In genomic region chr17:75759457-75759856, GRCh38 we compare ENCODE assay signal across 24 cellular contexts. TPM values are rescaled to one million over a fixed set of nuclear protein-coding genes. Genes with fewer than 3 reads are reported as not detected.
DNase-seq lines count a peak whose midpoint lies in the region; ATAC-seq, FAIRE-seq and TF ChIP-seq lines count a peak whose summit lies in the region.
"Had no signal": no experiment of that assay in that cellular context is flagged by ENCODE, and none has a peak within 500 bp of the region (broad histone marks: within the 10 kb centered on the region; RNA-seq: fewer than 3 reads in every experiment).

No MANE protein-coding gene starts in this region.

- H3K4me3 ChIP-seq in H7 (ENCODE audit: insufficient read depth, low read depth, low read length) (no peak overlapping the region), kidney (ENCODE audit: low read length in 2 of 2) (no peak overlapping the region), prostate gland (no peak overlapping the region), Peyer's patch (no peak overlapping the region)
- H3K4me3 ChIP-seq: SK-N-MC, tibial artery had no signal

- TF ChIP-seq CTCF in VCaP (conservative IDR thresholded peaks at IDR 0.05) (no peak), kidney (IDR thresholded peaks at IDR 0.05; ENCODE audit: borderline replicate concordance, extremely low read depth, insufficient read depth) (no peak), prostate gland (IDR thresholded peaks at IDR 0.05) (no peak), Peyer's patch (IDR thresholded peaks at IDR 0.05) (no peak)

- ATAC-seq in left lobe of liver (no peak), HG02840 (IDR thresholded peaks at IDR 0.05; ENCODE audit: low FRiP score, unreplicated experiment) (no peak)
- ATAC-seq: activated naive CD8-positive, alpha-beta T cell treated with anti-CD3 and anti-CD28 coated beads, Interleukin-2, amount 50 U/mL, for 24 hours; sciatic nerve had no signal

- no peaks in the 10 kb centered on the region for H3K36me3 ChIP-seq in H7 (replicated peaks; ENCODE audit: control insufficient read depth, insufficient read depth, low read length)
- H3K36me3 ChIP-seq in kidney (ENCODE audit: control insufficient read depth in 1 of 2, insufficient read depth in 2 of 2, low read length in 2 of 2) = no peaks in the 10 kb centered on the region
- H3K36me3 ChIP-seq in prostate gland = no peaks in the 10 kb centered on the region
- H3K36me3 ChIP-seq in Peyer's patch = peaks cover 0 to 52% (median 0%) of the 10 kb centered on the region in 3 donors

- H3K9ac ChIP-seq in kidney (ENCODE audit: low read length in 2 of 2) = peak overlapping the region in 1 of 2 donors; percentile 34

- intact Hi-C loops in kidney (cut with DNase I) (no loop called here), prostate gland (cut with DNase I) (no loop called here)

- WGBS in prostate gland = 48% methylated on average over 3 of the region's 3 CpGs

- no peak for FAIRE-seq in kidney (lab: Jason Lieb, UNC)
- FAIRE-seq: endometrium, frontal cortex had no signal

- H3K4me1 ChIP-seq in kidney (ENCODE audit: control insufficient read depth in 1 of 2, insufficient read depth in 1 of 2, low read depth in 1 of 2, low read length in 2 of 2) = peaks cover 18 to 21% of the 10 kb centered on the region in 2 donors
- no peaks in the 10 kb centered on the region for H3K4me1 ChIP-seq in prostate gland (replicated peaks)
- H3K4me1 ChIP-seq in Peyer's patch = peaks cover 4 to 26% (median 11%) of the 10 kb centered on the region in 4 donors

- TF ChIP-seq POLR2A in prostate gland (IDR thresholded peaks at IDR 0.05) = no peak
- TF ChIP-seq POLR2A in Peyer's patch (IDR thresholded peaks at IDR 0.05) = no peak

- H3K9me3 ChIP-seq in kidney (ENCODE audit: control insufficient read depth in 1 of 2, low read length in 2 of 2) (no peaks in the 10 kb centered on the region), prostate gland (no peaks in the 10 kb centered on the region), Peyer's patch (no peaks in the 10 kb centered on the region)
- H3K9me3 ChIP-seq: tibial artery had no signal

- H3K27ac ChIP-seq in VCaP = peak overlapping the region; percentile 28; the same call in 1 of the 2 replicates
- H3K27ac ChIP-seq in kidney (ENCODE audit: low read depth in 2 of 2, low read length in 2 of 2) = no peak overlapping the region
- H3K27ac ChIP-seq in prostate gland = peak overlapping the region in 1 of 2 donors; percentile 48
- no peak overlapping the region for H3K27ac ChIP-seq in Peyer's patch
- H3K27ac ChIP-seq: SK-N-MC, tibial artery had no signal

- peak; percentile 27 for DNase-seq in H7
- DNase-seq in kidney = peak; percentile 54
- peak; percentile 43 for DNase-seq in prostate gland (ENCODE audit: low spot score)
- no peak for DNase-seq in left lobe of liver (ENCODE audit: low spot score)
- DNase-seq in Peyer's patch = no peak
- no peak for DNase-seq in stimulated activated naive CD4-positive, alpha-beta T cell (lab: John Stamatoyannopoulos, UW)
- DNase-seq: activated CD4-positive, alpha-beta memory T cell treated with anti-CD3 and anti-CD28 coated beads, Interleukin-2, amount 10 ng/mL, durations not matched to agents 7 days and 5 days; activated CD4-positive, alpha-beta T cell treated with anti-CD3 and anti-CD28 coated beads for 1 hour; activated CD8-positive, alpha-beta memory T cell treated with anti-CD3 and anti-CD28 coated beads, Interleukin-2, amount 50 U/mL, for 4 hours; activated naive CD4-positive, alpha-beta T cell; activated naive CD8-positive, alpha-beta T cell treated with anti-CD3 and anti-CD28 coated beads, Interleukin-2, amount 50 U/mL, for 24 hours; DMS79 treated with DMSO at 0.1 percent for 48 hours; GF-D8; mesenchymal stem cell; NCI-H146; stimulated activated CD8-positive, alpha-beta memory T cell treated with anti-CD3 and anti-CD28 coated beads, Interleukin-4, amount 100 ng/mL, for 48 hours; T-helper 2 cell; tibial artery had no signal

- no peaks in the 10 kb centered on the region for H3K27me3 ChIP-seq in H7 (ENCODE audit: control insufficient read depth, insufficient read depth, low read length)
- H3K27me3 ChIP-seq in prostate gland (replicated peaks; ENCODE audit: insufficient read depth) = no peaks in the 10 kb centered on the region
- no peaks in the 10 kb centered on the region for H3K27me3 ChIP-seq in Peyer's patch
- H3K27me3 ChIP-seq: tibial artery had no signal

RNA-seq across cellular contexts. Expression of gene GALK1, which starts 5.5 kb away (rescaled TPM):
- total RNA-seq in H7 (2014; rRNA removed; shearing (Covaris generic)) = 43.4 and 47.2 TPM in 2 replicates
- total RNA-seq in kidney = 34.5 TPM
- polyA plus RNA-seq in kidney (ENCODE audit: insufficient read depth, low read depth, low replicate concordance) = 105 TPM
- total RNA-seq in prostate gland = 10 to 100 TPM; 28.1 to 28.5 TPM
- 90.9 TPM for total RNA-seq in left lobe of liver
- total RNA-seq in Peyer's patch = 10 to 100 TPM; 50.1 to 81.9 (median 64.1) TPM

RNA-seq across cellular contexts. Expression of gene UNK, which starts 25.1 kb away (rescaled TPM):
- 17.9 and 21.7 TPM in 2 replicates for total RNA-seq in H7 (2014; rRNA removed; shearing (Covaris generic))
- total RNA-seq in kidney (35.5 TPM), prostate gland (10 to 100 TPM; 68.9 to 72.5 TPM), left lobe of liver (7.0 TPM), Peyer's patch (100 to 1,000 TPM in 1 of 4 donors, 10 to 100 TPM in 3; 18.9 to 108 (median 30.6) TPM)
- 12.0 TPM for polyA plus RNA-seq in kidney (ENCODE audit: insufficient read depth, low read depth, low replicate concordance)

RNA-seq across cellular contexts. Expression of gene ITGB4, which starts 38.2 kb away (rescaled TPM):
- 0.28 and 0.70 TPM in 2 replicates for total RNA-seq in H7 (2014; rRNA removed; shearing (Covaris generic))
- total RNA-seq in kidney = 149 TPM
- 15.7 TPM for polyA plus RNA-seq in kidney (ENCODE audit: insufficient read depth, low read depth, low replicate concordance)
- total RNA-seq in prostate gland = 100 to 1,000 TPM in 1 of 2 donors, 10 to 100 TPM in 1; 81.0 to 105 TPM
- total RNA-seq in left lobe of liver = 2.6 TPM
- 100 to 1,000 TPM in 3 of 4 donors, 10 to 100 TPM in 1; 80.0 to 368 (median 219) TPM for total RNA-seq in Peyer's patch

Comparison
In these comparisons a context has a peak if more than half of its experiments do, and no peak if none do; other contexts are left out.
1. DNase-seq: peak in H7 (single experiment), kidney (single experiment) and prostate gland (single experiment); none in left lobe of liver (single experiment), Peyer's patch (0 of 3) and stimulated activated naive CD4-positive, alpha-beta T cell (0 of 6).
2. RNA of gene ITGB4, which starts 38.2 kb away (total RNA-seq): 80.0 to 368 TPM in Peyer's patch, 149 TPM in kidney (single experiment) and 81.0 to 105 TPM in prostate gland; 2.6 TPM in left lobe of liver (single experiment) and 0.28 to 0.70 TPM in H7; every median in the first group is over 10 times any median in the second.